In genomic region chr7:74267756-74268565, GRCh38 we compare ENCODE assay signal across 21 cellular contexts. TPM values are rescaled to one million over a fixed set of nuclear protein-coding genes. Genes with fewer than 3 reads are reported as not detected.
DNase-seq lines count a peak whose midpoint lies in the region; ATAC-seq and TF ChIP-seq lines count a peak whose summit lies in the region.
"Had no signal": no experiment of that assay in that cellular context is flagged by ENCODE, and none has a peak within 500 bp of the region (broad histone marks: within the 10 kb centered on the region; RNA-seq: fewer than 3 reads in every experiment).

No MANE protein-coding gene starts in this region.

- H3K4me3 ChIP-seq in GM12864 (ENCODE audit: low read depth, low read length) (peak overlapping the region; percentile 9), mesenchymal stem cell (ENCODE audit: insufficient read depth in 1 of 2, low read depth in 1 of 2, low read length in 2 of 2) (no peak overlapping the region)
- H3K4me3 ChIP-seq: heart right ventricle, psoas muscle, vagina had no signal

- H3K4me1 Mint-ChIP-seq in activated B cell treated with CpG ODN at 0.5 μM for 24 hours: peaks cover 58% of the 10 kb centered on the region
- H3K4me1 Mint-ChIP-seq: central memory CD8-positive, alpha-beta T cell had no signal

- H2AFZ ChIP-seq in mesenchymal stem cell (ENCODE audit: low read depth, low read length): no peak overlapping the region

- H3K4me1 ChIP-seq in mesenchymal stem cell (ENCODE audit: control insufficient read depth, insufficient read depth, low read depth, low read length): peaks cover 12% of the 10 kb centered on the region

- H3K9ac ChIP-seq in mesenchymal stem cell (ENCODE audit: low read length): no peak overlapping the region

- H2BK120ac ChIP-seq in mesenchymal stem cell (ENCODE audit: low read depth, low read length): no peak overlapping the region

- no peak overlapping the region for H4K8ac ChIP-seq in mesenchymal stem cell (ENCODE audit: low read length)

- no peak overlapping the region for H3K14ac ChIP-seq in mesenchymal stem cell (ENCODE audit: low read length in 2 of 2)

- 76% methylated on average over 11 of the region's 13 CpGs for WGBS in mesenchymal stem cell

- ATAC-seq in activated B cell treated with CpG ODN at 0.5 μM for 24 hours (ENCODE audit: low read depth): no peak
- no peak for ATAC-seq in GM21528 (IDR thresholded peaks at IDR 0.05; ENCODE audit: low FRiP score, unreplicated experiment)
- ATAC-seq: heart right ventricle; natural killer cell treated with Interleukin-12 subunit alpha and Interleukin-12 subunit beta and Interleukin-15 and Interleukin-18, amount 100 ng/mL, for 72 hours; psoas muscle had no signal

- TF ChIP-seq CTCF in GM12864 (IDR thresholded peaks at IDR 0.05; ENCODE audit: low read depth, low read length, missing control alignments) (no peak), activated B cell treated with CpG ODN at 0.5 μM for 24 hours (IDR thresholded peaks at IDR 0.05) (no peak)

- H3K9me3 Mint-ChIP-seq in activated B cell treated with CpG ODN at 0.5 μM for 24 hours: no peaks in the 10 kb centered on the region
- H3K9me3 Mint-ChIP-seq: CD8-positive, alpha-beta memory T cell; central memory CD8-positive, alpha-beta T cell; natural killer cell treated with Interleukin-12 subunit alpha and Interleukin-12 subunit beta and Interleukin-15 and Interleukin-18, amount 100 ng/mL, for 72 hours had no signal

- no peaks in the 10 kb centered on the region for H3K27me3 Mint-ChIP-seq in activated B cell treated with CpG ODN at 0.5 μM for 24 hours
- H3K27me3 Mint-ChIP-seq: natural killer cell treated with Interleukin-12 subunit alpha and Interleukin-12 subunit beta and Interleukin-15 and Interleukin-18, amount 100 ng/mL, for 72 hours had no signal

- H3K4ac ChIP-seq in mesenchymal stem cell (ENCODE audit: low read depth in 1 of 2, low read length in 2 of 2): no peak overlapping the region

- H3K18ac ChIP-seq in mesenchymal stem cell (ENCODE audit: low read depth in 1 of 2, low read length in 2 of 2): peak overlapping the region in 1 of 2 experiments; percentile 60

- H3K36me3 ChIP-seq in mesenchymal stem cell (ENCODE audit: control insufficient read depth in 1 of 2, insufficient read depth in 2 of 2, low read depth in 1 of 2, low read length in 2 of 2): no peaks in the 10 kb centered on the region
- H3K36me3 ChIP-seq: heart right ventricle, vagina had no signal

- H3K36me3 Mint-ChIP-seq in activated B cell treated with CpG ODN at 0.5 μM for 24 hours (ENCODE audit: low read depth): no peaks in the 10 kb centered on the region
- H3K36me3 Mint-ChIP-seq: natural killer cell treated with Interleukin-12 subunit alpha and Interleukin-12 subunit beta and Interleukin-15 and Interleukin-18, amount 100 ng/mL, for 72 hours had no signal

- H3K79me1 ChIP-seq in mesenchymal stem cell (replicated peaks; ENCODE audit: low read length, poor library complexity, severe bottlenecking): no peaks in the 10 kb centered on the region

- CTCF ChIA-PET in activated B cell treated with CpG ODN at 0.5 μM for 24 hours (lab: Charles Lee): interaction anchor here (0.6 to 4.2 kb wide), 3 partner anchors 8 to 61 kb away, joined by 3 to 19 read pairs (median 5); no protein-coding TSS in a partner anchor

- peak overlapping the region; percentile 61 to 69 for H2BK12ac ChIP-seq in mesenchymal stem cell (ENCODE audit: low read length in 2 of 2)

- H3K9me3 ChIP-seq in mesenchymal stem cell (ENCODE audit: control insufficient read depth, low read length): no peaks in the 10 kb centered on the region
- H3K9me3 ChIP-seq: heart right ventricle, psoas muscle, vagina had no signal

- H3K27ac ChIP-seq in mesenchymal stem cell (ENCODE audit: low read length, poor library complexity, severe bottlenecking): no peak overlapping the region
- H3K27ac ChIP-seq: heart right ventricle, psoas muscle, vagina had no signal

- no peak overlapping the region for H2BK15ac ChIP-seq in mesenchymal stem cell (ENCODE audit: low read depth, poor library complexity, severe bottlenecking)

- no peak overlapping the region for H2BK5ac ChIP-seq in mesenchymal stem cell (ENCODE audit: low read depth, low read length, poor library complexity, severe bottlenecking)

- H2AK5ac ChIP-seq in mesenchymal stem cell (ENCODE audit: low read length, severe bottlenecking): no peak overlapping the region

- no peak overlapping the region for H4K91ac ChIP-seq in mesenchymal stem cell (ENCODE audit: low read length)

- intact Hi-C loops in activated B cell treated with CpG ODN at 0.5 μM for 24 hours (cut with micrococcal nuclease): no loop called here

- peak overlapping the region; percentile 0 for H3K4me3 Mint-ChIP-seq in activated B cell treated with CpG ODN at 0.5 μM for 24 hours
- H3K4me3 Mint-ChIP-seq: natural killer cell treated with Interleukin-12 subunit alpha and Interleukin-12 subunit beta and Interleukin-15 and Interleukin-18, amount 100 ng/mL, for 72 hours had no signal

- H3K4me2 ChIP-seq in mesenchymal stem cell (ENCODE audit: low read length, poor library complexity, severe bottlenecking): no peak overlapping the region

- POLR2A ChIA-PET in activated B cell treated with CpG ODN at 0.5 μM for 24 hours (lab: Charles Lee): interaction anchor here (0.6 to 11.9 kb wide), 2 partner anchors 18 to 54 kb away, joined by 4 to 344 read pairs; partner anchors contain the start of gene CLIP2

- no peak overlapping the region for H3K27ac Mint-ChIP-seq in activated B cell treated with CpG ODN at 0.5 μM for 24 hours
- H3K27ac Mint-ChIP-seq: CD8-positive, alpha-beta memory T cell; natural killer cell treated with Interleukin-12 subunit alpha and Interleukin-12 subunit beta and Interleukin-15 and Interleukin-18, amount 100 ng/mL, for 72 hours had no signal

- no peaks in the 10 kb centered on the region for H3K27me3 ChIP-seq in mesenchymal stem cell (ENCODE audit: control insufficient read depth in 1 of 2, insufficient read depth in 1 of 2, low read length in 2 of 2)
- H3K27me3 ChIP-seq: heart right ventricle, vagina had no signal

- H3K23ac ChIP-seq in mesenchymal stem cell (ENCODE audit: low read length in 2 of 2): no peak overlapping the region

- no peak for DNase-seq in GM12864 (ENCODE audit: low read depth)
- no peak for DNase-seq in activated B cell treated with CpG ODN at 0.5 μM for 24 hours
- peak; percentile 65 for DNase-seq in mesenchymal stem cell
- no peak for DNase-seq in mucosa of gallbladder (ENCODE audit: low spot score)
- DNase-seq in NCI-H446 treated with DMSO at 0.1 percent for 48 hours (lab: John Stamatoyannopoulos, UW): no peak
- DNase-seq: activated CD4-positive, alpha-beta T cell treated with anti-CD3 and anti-CD28 coated beads for 48 hours; activated CD8-positive, alpha-beta memory T cell treated with anti-CD3 and anti-CD28 coated beads, Interleukin-2, amount 50 U/mL, for 48 hours; activated gamma-delta T cell treated with Interleukin-2 at 50 U/mL for 16 hours; anterior cingulate cortex; CD8-positive, alpha-beta memory T cell; heart right ventricle; NCI-H187 treated with DMSO at 0.1 percent for 48 hours; NCI-H446; psoas muscle; small intestine; stimulated activated CD4-positive, alpha-beta T cell treated with anti-CD3 and anti-CD28 coated beads, Interleukin-4, amount 100 ng/mL, for 1 hour had no signal

RNA-seq across cellular contexts. Expression of gene RFC2, which starts 13.8 kb away (rescaled TPM):
- 44.0 and 45.8 TPM in 2 replicates for total RNA-seq in activated B cell treated with CpG ODN at 0.5 μM for 24 hours
- 17.3 TPM for polyA plus RNA-seq in mesenchymal stem cell (2013, experiment 1 of 2)
- 16.3 TPM for polyA plus RNA-seq in mesenchymal stem cell (2013, experiment 2 of 2)
- 19.6 TPM for total RNA-seq in mucosa of gallbladder

RNA-seq across cellular contexts. Expression of gene CLIP2, which starts 21.2 kb away (rescaled TPM):
- total RNA-seq in activated B cell treated with CpG ODN at 0.5 μM for 24 hours (60.4 and 61.7 TPM in 2 replicates), mucosa of gallbladder (71.7 TPM)
- polyA plus RNA-seq in mesenchymal stem cell (2013, experiment 1 of 2): 68.2 TPM
- polyA plus RNA-seq in mesenchymal stem cell (2013, experiment 2 of 2): 63.3 TPM

RNA-seq across cellular contexts. Expression of gene LAT2, which starts 58.2 kb away (rescaled TPM):
- total RNA-seq in activated B cell treated with CpG ODN at 0.5 μM for 24 hours (291 and 329 TPM in 2 replicates), mucosa of gallbladder (25.1 TPM)
- polyA plus RNA-seq in mesenchymal stem cell (2013, experiment 1 of 2): 0.35 TPM
- polyA plus RNA-seq in mesenchymal stem cell (2013, experiment 2 of 2): 0.52 TPM
- total RNA-seq: H4 had no signal

Comparison
In these comparisons a context has a peak if more than half of its experiments do, and no peak if none do; other contexts are left out.
1. RNA of gene LAT2, which starts 58.2 kb away (total RNA-seq): 291 to 329 TPM in activated B cell treated with CpG ODN at 0.5 μM for 24 hours; 25.1 TPM in mucosa of gallbladder (single experiment); every median in the first group is over 10 times any median in the second.